In genomic region chr11:119934267-119934666, GRCh38 we compare ENCODE assay signal across 30 cellular contexts.
"Had no signal": no experiment of that assay in that cellular context is flagged by ENCODE, and none has a peak within 500 bp of the region (broad histone marks: within the 10 kb centered on the region; RNA-seq: fewer than 3 reads in every experiment).

No MANE protein-coding gene starts in this region.

- H3K9me3 Mint-ChIP-seq: natural killer cell treated with Interleukin-12 subunit alpha and Interleukin-12 subunit beta and Interleukin-15 and Interleukin-18, amount 100 ng/mL, for 72 hours; nephron progenitor cell; stimulated activated naive CD8-positive, alpha-beta T cell treated with anti-CD3 and anti-CD28 coated beads, Interleukin-15, amount 100 ng/mL, for 72 hours had no signal

- ATAC-seq: naive thymus-derived CD8-positive, alpha-beta T cell; natural killer cell treated with Interleukin-12 subunit alpha and Interleukin-12 subunit beta and Interleukin-15 and Interleukin-18, amount 100 ng/mL, for 72 hours; pancreas; psoas muscle; right cardiac atrium; right lobe of liver; stimulated activated memory B cell treated with anti-CD40 and anti-IgM and Interleukin-4, amounts not matched to agents 10 μg/mL and 1 μg/mL and 100 μg/mL, for 72 hours; stimulated activated naive CD8-positive, alpha-beta T cell treated with anti-CD3 and anti-CD28 coated beads, Interleukin-15, amount 100 ng/mL, for 72 hours; stimulated activated naive CD8-positive, alpha-beta T cell treated with anti-CD3 and anti-CD28 coated beads, Interleukin-15, Interleukin-2, amounts not matched to agents 100 U/mL and 50 U/mL, for 24 hours; upper lobe of right lung had no signal

- H3K27ac Mint-ChIP-seq: naive B cell; naive thymus-derived CD8-positive, alpha-beta T cell; natural killer cell treated with Interleukin-12 subunit alpha and Interleukin-12 subunit beta and Interleukin-15 and Interleukin-18, amount 100 ng/mL, for 72 hours; nephron progenitor cell; progenitor cell of endocrine pancreas; stimulated activated memory B cell treated with anti-CD40 and anti-IgM and Interleukin-4, amounts not matched to agents 10 μg/mL and 1 μg/mL and 100 μg/mL, for 72 hours; stimulated activated naive CD8-positive, alpha-beta T cell treated with anti-CD3 and anti-CD28 coated beads, Interleukin-15, amount 100 ng/mL, for 72 hours; type B pancreatic cell had no signal

- H3K4me3 Mint-ChIP-seq: naive B cell; naive thymus-derived CD8-positive, alpha-beta T cell; natural killer cell treated with Interleukin-12 subunit alpha and Interleukin-12 subunit beta and Interleukin-15 and Interleukin-18, amount 100 ng/mL, for 72 hours; nephron progenitor cell; neural crest cell; stimulated activated memory B cell treated with anti-CD40 and anti-IgM and Interleukin-4, amounts not matched to agents 10 μg/mL and 1 μg/mL and 100 μg/mL, for 72 hours; stimulated activated naive CD8-positive, alpha-beta T cell treated with anti-CD3 and anti-CD28 coated beads, Interleukin-15, amount 100 ng/mL, for 72 hours; type B pancreatic cell had no signal

- H3K9me3 ChIP-seq: neutrophil, pancreas, psoas muscle, right lobe of liver, sigmoid colon, suprapubic skin, thoracic aorta, thyroid gland, transverse colon, upper lobe of right lung, uterus had no signal

- H3K4me1 Mint-ChIP-seq: neural crest cell; stimulated activated memory B cell treated with anti-CD40 and anti-IgM and Interleukin-4, amounts not matched to agents 10 μg/mL and 1 μg/mL and 100 μg/mL, for 72 hours; stimulated activated naive CD8-positive, alpha-beta T cell treated with anti-CD3 and anti-CD28 coated beads, Interleukin-15, amount 100 ng/mL, for 72 hours had no signal

- H3K4me1 ChIP-seq: pancreas, psoas muscle, right lobe of liver, sigmoid colon, suprapubic skin, thyroid gland, transverse colon, upper lobe of right lung, uterus had no signal

- H3K4me3 ChIP-seq: pancreas, psoas muscle, right lobe of liver, sigmoid colon, suprapubic skin, thoracic aorta, thyroid gland, transverse colon, upper lobe of right lung, uterus had no signal

- H3K36me3 Mint-ChIP-seq: naive B cell; naive thymus-derived CD8-positive, alpha-beta T cell; natural killer cell treated with Interleukin-12 subunit alpha and Interleukin-12 subunit beta and Interleukin-15 and Interleukin-18, amount 100 ng/mL, for 72 hours; stimulated activated memory B cell treated with anti-CD40 and anti-IgM and Interleukin-4, amounts not matched to agents 10 μg/mL and 1 μg/mL and 100 μg/mL, for 72 hours; type B pancreatic cell had no signal

- H3K36me3 ChIP-seq: neutrophil, pancreas, right lobe of liver, sigmoid colon, suprapubic skin, thoracic aorta, thyroid gland, transverse colon, upper lobe of right lung, uterus had no signal

- DNase-seq: naive B cell; naive thymus-derived CD8-positive, alpha-beta T cell; nephron progenitor cell; pancreas; psoas muscle; right cardiac atrium; right lobe of liver; small intestine; stimulated activated CD4-positive, alpha-beta T cell treated with anti-CD3 and anti-CD28 coated beads, Interleukin-12 subunit alpha, Interleukin-12 subunit beta, amount 100 ng/mL, for 4 hours; stimulated activated CD4-positive, alpha-beta T cell treated with anti-CD3 and anti-CD28 coated beads, Interleukin-1b, Interleukin-23, amount 100 ng/mL, for 48 hours; stimulated activated CD4-positive, alpha-beta T cell treated with anti-CD3 and anti-CD28 coated beads, Interleukin-4, amount 100 ng/mL, for 1 hour; stimulated activated CD4-positive, alpha-beta T cell treated with anti-CD3 and anti-CD28 coated beads, Interleukin-4, amount 100 ng/mL, for 4 hours; stimulated activated CD8-positive, alpha-beta memory T cell treated with anti-CD3 and anti-CD28 coated beads, Interleukin-4, amount 100 ng/mL, for 48 hours; stimulated activated naive CD4-positive, alpha-beta T cell; stimulated activated naive CD8-positive, alpha-beta T cell treated with anti-CD3 and anti-CD28 coated beads, Interleukin-15, amount 100 ng/mL, for 72 hours; stimulated activated naive CD8-positive, alpha-beta T cell treated with anti-CD3 and anti-CD28 coated beads, Interleukin-15, Interleukin-2, amounts not matched to agents 100 U/mL and 50 U/mL, for 24 hours; substantia nigra; thyroid gland; transverse colon; uterus had no signal

- H3K27ac ChIP-seq: neutrophil, pancreas, psoas muscle, right lobe of liver, sigmoid colon, suprapubic skin, thoracic aorta, thyroid gland, transverse colon, upper lobe of right lung, uterus had no signal

- H3K27me3 ChIP-seq: pancreas, right lobe of liver, thyroid gland, transverse colon, uterus had no signal
